22 cellular contexts compared by ENCODE assay signal in the genomic region with DNA sequence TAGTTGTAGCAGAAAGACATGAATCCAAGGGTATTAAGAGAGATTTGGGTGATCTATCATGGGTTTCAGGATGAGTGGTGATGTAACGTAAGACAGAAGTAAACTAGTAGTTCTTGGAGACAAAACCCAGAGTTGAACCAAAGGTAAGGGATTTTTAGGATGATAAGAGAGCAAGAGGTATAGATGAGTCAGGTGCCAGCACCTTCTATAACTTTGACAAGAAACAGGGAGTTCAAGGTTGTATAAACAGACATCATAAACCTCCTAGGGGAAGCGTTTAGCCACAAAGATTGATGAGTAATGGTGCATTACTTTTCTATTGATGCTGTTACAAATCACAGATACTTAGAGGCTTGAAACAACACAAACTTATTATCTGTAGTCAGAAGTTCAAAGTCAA.
"Had no signal": no experiment of that assay in that cellular context is flagged by ENCODE, and none has a peak within 500 bp of the region (broad histone marks: within the 10 kb centered on the region; RNA-seq: fewer than 3 reads in every experiment).

No MANE protein-coding gene starts in this region.

- H3K27me3 ChIP-seq: sigmoid colon, SJSA1, upper lobe of right lung had no signal

- H3K4me2 ChIP-seq: smooth muscle cell had no signal

- H3K36me3 ChIP-seq: left ventricle myocardium inferior, sigmoid colon, SJSA1, upper lobe of right lung had no signal

- H3K4me3 ChIP-seq: left ventricle myocardium inferior, sigmoid colon, SJSA1, smooth muscle cell, upper lobe of right lung had no signal

- H3K4me1 ChIP-seq: left ventricle myocardium inferior, sigmoid colon, SJSA1, upper lobe of right lung had no signal

- H3K4me3 Mint-ChIP-seq: brain, natural killer cell, WTC11 had no signal

- ATAC-seq: natural killer cell, upper lobe of right lung, WTC11 had no signal

- DNase-seq: activated CD4-positive, alpha-beta T cell treated with anti-CD3 and anti-CD28 coated beads for 48 hours; activated CD8-positive, alpha-beta memory T cell treated with anti-CD3 and anti-CD28 coated beads for 24 hours; aorta; central memory CD4-positive, alpha-beta T cell; dermis blood vessel endothelial cell; effector CD8-positive, alpha-beta T cell; foreskin melanocyte; hippocampal formation; left ventricle myocardium inferior; midbrain; natural killer cell; retina; sigmoid colon; stimulated activated CD4-positive, alpha-beta T cell treated with anti-CD3 and anti-CD28 coated beads, Interleukin-2, amount 100 ng/mL, for 48 hours; stimulated activated CD8-positive, alpha-beta memory T cell treated with anti-CD3 and anti-CD28 coated beads, Interleukin-4, amount 100 ng/mL, for 48 hours; stimulated activated naive CD4-positive, alpha-beta T cell; T1000; upper lobe of right lung had no signal

- H3K27ac ChIP-seq: left ventricle myocardium inferior, sigmoid colon, SJSA1, upper lobe of right lung had no signal

- H3K9me3 Mint-ChIP-seq: brain, natural killer cell had no signal

- H3K27me3 Mint-ChIP-seq: brain had no signal

- H3K4me1 Mint-ChIP-seq: brain, natural killer cell, WTC11 had no signal

- H3K36me3 Mint-ChIP-seq: brain, natural killer cell, WTC11 had no signal

- H3K9me3 ChIP-seq: left ventricle myocardium inferior, sigmoid colon, SJSA1, upper lobe of right lung had no signal
